ENCODE assay signal across 23 cellular contexts in the genomic region with DNA sequence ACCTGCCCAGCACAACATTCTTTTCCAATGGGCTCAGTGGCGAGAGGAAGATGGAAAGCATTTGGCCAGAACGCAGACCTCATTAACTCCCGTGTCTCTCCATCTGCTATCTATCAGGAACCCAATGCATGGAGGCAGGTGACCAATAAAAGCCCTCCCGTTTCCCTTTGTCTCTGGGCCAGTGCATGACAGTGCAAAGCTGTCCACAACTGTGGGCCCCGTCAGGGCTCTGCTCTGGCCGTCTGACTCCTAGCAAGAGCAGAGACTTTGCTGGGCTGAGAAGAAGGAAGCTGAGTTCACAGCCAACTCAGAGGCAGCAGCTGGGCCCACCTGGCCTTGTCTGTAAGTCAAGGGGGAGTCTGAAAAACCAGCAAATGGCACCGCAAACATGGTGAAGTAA.
DNase-seq lines count a peak whose midpoint lies in the region; ATAC-seq, FAIRE-seq and TF ChIP-seq lines count a peak whose summit lies in the region.
"Had no signal": no experiment of that assay in that cellular context is flagged by ENCODE, and none has a peak within 500 bp of the region (broad histone marks: within the 10 kb centered on the region; RNA-seq: fewer than 3 reads in every experiment).

No MANE protein-coding gene starts in this region.

- H3K4me1 ChIP-seq in left ventricle myocardium inferior (no peaks in the 10 kb centered on the region), stomach (no peaks in the 10 kb centered on the region)
- H3K4me1 ChIP-seq: thyroid gland had no signal

- H3K27me3 ChIP-seq in WERI-Rb-1 (ENCODE audit: insufficient read depth, low read depth, severe bottlenecking) (peaks cover 2% of the 10 kb centered on the region), left ventricle myocardium inferior (ENCODE audit: low read depth) (no peaks in the 10 kb centered on the region), stomach (no peaks in the 10 kb centered on the region)
- H3K27me3 ChIP-seq: thyroid gland had no signal

- no peak for TF ChIP-seq EP300 in stomach (IDR thresholded peaks at IDR 0.05)

- H3K27ac ChIP-seq in WERI-Rb-1 (no peak overlapping the region), left ventricle myocardium inferior (replicated peaks) (peak overlapping the region; percentile 64), stomach (no peak overlapping the region)
- H3K27ac ChIP-seq: 22Rv1, C4-2B, thyroid gland had no signal

- no peak for ATAC-seq in HG03460 (IDR thresholded peaks at IDR 0.05; ENCODE audit: unreplicated experiment)
- ATAC-seq: activated naive CD8-positive, alpha-beta T cell treated with anti-CD3 and anti-CD28 coated beads, Interleukin-2, amount 50 U/mL, for 24 hours had no signal

- peak; percentile 63 for DNase-seq in DMS 273 (lab: John Stamatoyannopoulos, UW; ENCODE audit: unreplicated experiment)
- no peak for DNase-seq in DMS 273 treated with DMSO at 0.1 percent for 48 hours (lab: John Stamatoyannopoulos, UW)
- peak; percentile 16 for DNase-seq in WERI-Rb-1
- DNase-seq in left ventricle myocardium inferior, result peak; percentile 84
- DNase-seq in stomach, result peak; percentile 30
- no peak for DNase-seq in SW 1271 (lab: John Stamatoyannopoulos, UW)
- no peak for DNase-seq in frontal cortex (ENCODE audit: low spot score in 2 of 2)
- DNase-seq: activated CD4-positive, CD25-positive, alpha-beta regulatory T cell; activated naive CD8-positive, alpha-beta T cell treated with anti-CD3 and anti-CD28 coated beads, Interleukin-2, amount 50 U/mL, for 24 hours; central memory CD4-positive, alpha-beta T cell; DMS53; effector CD8-positive, alpha-beta T cell; hypothalamus; KBM-7; NCI-H1048; SHP77; small intestine; T-helper 2 cell; thyroid gland had no signal

- intact Hi-C loops in left ventricle myocardium inferior (cut with micrococcal nuclease) (no loop called here), stomach (cut with DNase I; ENCODE audit: low total_unique reads) (no loop called here)

- TF ChIP-seq CTCF in WERI-Rb-1 (IDR thresholded peaks at IDR 0.05; ENCODE audit: low read depth, low read length), result no peak
- TF ChIP-seq CTCF in left ventricle myocardium inferior (IDR thresholded peaks at IDR 0.05; ENCODE audit: borderline replicate concordance), result no peak
- no peak for TF ChIP-seq CTCF in stomach (IDR thresholded peaks at IDR 0.05)

- WGBS in stomach, 5 donors, result 48 to 70% (median 64%) methylated on average over 7 of the region's 7 CpGs

- H3K36me3 ChIP-seq in WERI-Rb-1, result no peaks in the 10 kb centered on the region
- H3K36me3 ChIP-seq in left ventricle myocardium inferior, result no peaks in the 10 kb centered on the region
- H3K36me3 ChIP-seq in stomach, result no peaks in the 10 kb centered on the region
- H3K36me3 ChIP-seq: thyroid gland had no signal

- no peak for FAIRE-seq in frontal cortex (lab: Jason Lieb, UNC)
- FAIRE-seq: H54, small intestine had no signal

- no peaks in the 10 kb centered on the region for H3K9me3 ChIP-seq in WERI-Rb-1 (ENCODE audit: severe bottlenecking)
- H3K9me3 ChIP-seq in left ventricle myocardium inferior (replicated peaks), result no peaks in the 10 kb centered on the region
- H3K9me3 ChIP-seq in stomach, result no peaks in the 10 kb centered on the region
- H3K9me3 ChIP-seq: thyroid gland had no signal

- no peak overlapping the region for H3K4me3 ChIP-seq in WERI-Rb-1 (ENCODE audit: low read depth, low read length)
- no peak overlapping the region for H3K4me3 ChIP-seq in left ventricle myocardium inferior
- H3K4me3 ChIP-seq in stomach, result no peak overlapping the region
- H3K4me3 ChIP-seq: thyroid gland had no signal

- TF ChIP-seq POLR2A in stomach (IDR thresholded peaks at IDR 0.05), result no peak

Comparison
In these comparisons a context has a peak if more than half of its experiments do, and no peak if none do; other contexts are left out.
1. DNase-seq: peak in DMS 273 (single experiment), WERI-Rb-1 (single experiment), left ventricle myocardium inferior (single experiment) and stomach (single experiment); none in DMS 273 treated with DMSO at 0.1 percent for 48 hours (single experiment), SW 1271 (0 of 2) and frontal cortex (0 of 2).